Comparison of ENCODE assay signal across 9 cellular contexts in the genomic region with DNA sequence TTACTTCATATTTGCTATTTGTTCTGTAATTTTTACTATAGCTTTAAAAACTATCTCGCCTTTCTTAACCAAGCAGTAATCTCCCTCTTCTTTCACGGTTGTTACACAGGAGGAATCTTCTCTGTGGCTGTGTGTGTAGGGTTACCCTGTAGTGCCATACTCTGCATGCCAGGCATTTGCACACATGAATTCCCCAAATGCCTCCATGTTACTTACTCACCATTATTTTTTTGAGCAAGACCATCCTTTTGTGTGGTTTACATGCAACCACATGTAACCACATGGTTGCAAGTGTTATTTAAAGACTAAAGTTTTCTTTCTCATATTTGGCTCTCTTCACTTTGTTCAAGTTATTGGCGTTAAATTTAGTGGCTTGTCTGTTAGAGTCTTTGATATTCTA. TPM values are rescaled to one million over a fixed set of nuclear protein-coding genes. Genes with fewer than 3 reads are reported as not detected.
DNase-seq lines count a peak whose midpoint lies in the region; ATAC-seq and TF ChIP-seq lines count a peak whose summit lies in the region.
"Had no signal": no experiment of that assay in that cellular context is flagged by ENCODE, and none has a peak within 500 bp of the region (broad histone marks: within the 10 kb centered on the region; RNA-seq: fewer than 3 reads in every experiment).

No MANE protein-coding gene starts in this region.

- WGBS in transverse colon (ENCODE audit: low coverage in 1 of 2), 2 donors: 68 to 78% methylated on average over 3 of the region's 3 CpGs

- in situ Hi-C loops in transverse colon (cut with MboI; ENCODE audit: low pct_ligation_motif_present in 1 of 4, low pct_unique_long_range_greater_than_20kb in 1 of 4, low sequenced_read_pairs in 3 of 4): no loop called here

- TF ChIP-seq EP300 in transverse colon (IDR thresholded peaks at IDR 0.05; ENCODE audit: low read depth): no peak

- intact Hi-C loops in transverse colon (cut with DNase I; ENCODE audit: low total_unique reads): no loop called here

- ATAC-seq in GM18520 (IDR thresholded peaks at IDR 0.05; ENCODE audit: unreplicated experiment): peak; percentile 95
- ATAC-seq in GM21786 (IDR thresholded peaks at IDR 0.05; ENCODE audit: unreplicated experiment): peak; percentile 90
- no peak for ATAC-seq in GM19328 (IDR thresholded peaks at IDR 0.05; ENCODE audit: unreplicated experiment)

- H3K27ac ChIP-seq in transverse colon: no peak overlapping the region

- H3K4me3 ChIP-seq in transverse colon: no peak overlapping the region

- TF ChIP-seq CTCF in transverse colon (IDR thresholded peaks at IDR 0.05): no peak

- no peaks in the 10 kb centered on the region for H3K9me3 ChIP-seq in transverse colon

- no peak for TF ChIP-seq POLR2A in transverse colon (IDR thresholded peaks at IDR 0.05)

- H3K27me3 ChIP-seq in transverse colon: no peaks in the 10 kb centered on the region

- H3K4me1 ChIP-seq in transverse colon: no peaks in the 10 kb centered on the region

- H3K36me3 ChIP-seq in transverse colon: peaks cover 0 to 35% (median 17%) of the 10 kb centered on the region in 4 donors

- peak; percentile 56 for DNase-seq in HK-2 (ENCODE audit: unreplicated experiment)
- DNase-seq in kidney tubule cell (ENCODE audit: low spot score): peak; percentile 91
- no peak for DNase-seq in ecto neural progenitor cell (ENCODE audit: low spot score)
- no peak for DNase-seq in AG08395 (ENCODE audit: low spot score)
- DNase-seq in transverse colon: no peak
- DNase-seq: nucleus accumbens had no signal

RNA-seq across cellular contexts. Expression of a gene that starts 45.5 kb away (rescaled TPM):
- total RNA-seq in transverse colon: 10 to 100 TPM in 3 of 4 donors, 1 to 10 TPM in 1; 10.0 to 20.2 (median 17.9) TPM

RNA-seq across cellular contexts. Expression of a gene that starts 46.7 kb away (rescaled TPM):
- total RNA-seq in transverse colon: 10 to 100 TPM in 1 of 4 donors, 1 to 10 TPM in 1, under 1 TPM in 1, not detected in 1; 0.80 to 19.5 (median 7.0) TPM

Comparison
In these comparisons a context has a peak if more than half of its experiments do, and no peak if none do; other contexts are left out.
1. DNase-seq: peak in HK-2 (single experiment) and kidney tubule cell (single experiment); none in ecto neural progenitor cell (single experiment), AG08395 (single experiment) and transverse colon (single experiment).